ENCODE assay signal across 8 cellular contexts in genomic region chr10:79904671-79905321, GRCh38. TPM values are rescaled to one million over a fixed set of nuclear protein-coding genes. Genes with fewer than 3 reads are reported as not detected.
DNase-seq lines count a peak whose midpoint lies in the region; ATAC-seq and TF ChIP-seq lines count a peak whose summit lies in the region.

No MANE protein-coding gene starts in this region.

- WGBS in testis, 2 donors = 0 to 1% methylated on average over 21 to 56 of the region's 58 CpGs

- H3K27ac Mint-ChIP-seq in Caco-2 (ENCODE audit: unreplicated experiment) = no peak overlapping the region

- no peaks in the 10 kb centered on the region for H3K36me3 ChIP-seq in Caco-2 (ENCODE audit: control insufficient read depth, insufficient read depth, low read length)
- no peaks in the 10 kb centered on the region for H3K36me3 ChIP-seq in neuron (ENCODE audit: insufficient read depth, low read length)
- no peaks in the 10 kb centered on the region for H3K36me3 ChIP-seq in testis (ENCODE audit: low read depth, missing control alignments)

- H3K4me3 ChIP-seq in Caco-2 (ENCODE audit: low read depth, low read length) = peak overlapping the region; percentile 32
- peak overlapping the region; percentile 73 for H3K4me3 ChIP-seq in neuron (ENCODE audit: low read length)
- peak overlapping the region; percentile 71 to 83 for H3K4me3 ChIP-seq in testis

- H3K4me3 Mint-ChIP-seq in Caco-2 (ENCODE audit: unreplicated experiment) = peak overlapping the region; percentile 76

- CTCF ChIA-PET in Caco-2 (lab: Charles Lee) = no interaction called here

- peaks cover 16% of the 10 kb centered on the region for H3K27me3 Mint-ChIP-seq in Caco-2 (ENCODE audit: insufficient read depth, unreplicated experiment)

- H3K4me1 ChIP-seq in Caco-2 (no peaks in the 10 kb centered on the region), neuron (ENCODE audit: insufficient read depth, low read length) (peaks cover 2% of the 10 kb centered on the region), testis (no peaks in the 10 kb centered on the region)

- BruUV-seq in Caco-2 (replicated peaks; lab: Mats Ljungman, UMichigan) = no TSS peak

- no peak for TF ChIP-seq POLR2A in testis (IDR thresholded peaks at IDR 0.05)

- no peak for TF ChIP-seq CTCF in Caco-2 (IDR thresholded peaks at IDR 0.05; ENCODE audit: insufficient read depth in 1 of 2, low read depth in 1 of 2, low read length in 1 of 2, severe bottlenecking in 1 of 2, unreplicated experiment in 1 of 2)
- no peak for TF ChIP-seq CTCF in testis (IDR thresholded peaks at IDR 0.05)

- intact Hi-C loops in Caco-2 (cut with micrococcal nuclease; ENCODE audit: unreplicated experiment) = no loop called here
- intact Hi-C loops in testis (cut with DNase I; ENCODE audit: low total_unique reads) = no loop called here

- peak in 1 of 2 experiments; percentile 34 for DNase-seq in Caco-2
- peak; percentile 87 for DNase-seq in OCI-M1 (lab: John Stamatoyannopoulos, UW)
- DNase-seq in activated gamma-delta T cell (lab: John Stamatoyannopoulos, UW) = peak; percentile 22
- DNase-seq in foreskin melanocyte = peak; percentile 13
- DNase-seq in testis = peak; percentile 81
- no peak for DNase-seq in NAMALWA (ENCODE audit: low spot score)

- H3K27me3 ChIP-seq in Caco-2 (replicated peaks; ENCODE audit: control insufficient read depth, insufficient read depth, low read length) (no peaks in the 10 kb centered on the region; the same call in 1 of the 2 replicates), neuron (ENCODE audit: insufficient read depth, low read length) (no peaks in the 10 kb centered on the region), testis (no peaks in the 10 kb centered on the region)

- H3K4me1 Mint-ChIP-seq in Caco-2 (ENCODE audit: low read depth, unreplicated experiment) = no peaks in the 10 kb centered on the region

- no peaks in the 10 kb centered on the region for H3K36me3 Mint-ChIP-seq in Caco-2 (ENCODE audit: insufficient read depth, unreplicated experiment)

- peak overlapping the region; percentile 36 to 74 for H3K27ac ChIP-seq in testis

- H3K9me3 ChIP-seq in Caco-2 = no peaks in the 10 kb centered on the region
- H3K9me3 ChIP-seq in neuron (ENCODE audit: low read length) = no peaks in the 10 kb centered on the region
- no peaks in the 10 kb centered on the region for H3K9me3 ChIP-seq in testis

- ATAC-seq in HG02852 (IDR thresholded peaks at IDR 0.05; ENCODE audit: unreplicated experiment) = peak; percentile 78

- H3K9me3 Mint-ChIP-seq in Caco-2 (ENCODE audit: unreplicated experiment) = no peaks in the 10 kb centered on the region

- POLR2A ChIA-PET in Caco-2 (lab: Charles Lee) = no interaction called here

- H2AFZ ChIP-seq in neuron (ENCODE audit: low read depth, low read length) = peak overlapping the region; percentile 62

RNA-seq across cellular contexts. Expression of gene SFTPD, which starts 44.1 kb away (rescaled TPM):
- total RNA-seq in Caco-2 (2022) (0.39 TPM in 1 of 2 replicates, not detected in the other), testis (1 to 10 TPM in 1 of 2 donors, under 1 TPM in 1; 0.94 to 1.5 TPM)
- 0.92 TPM for polyA plus RNA-seq in testis (ENCODE audit: insufficient read depth, low read depth, low replicate concordance)
